In the genomic region with DNA sequence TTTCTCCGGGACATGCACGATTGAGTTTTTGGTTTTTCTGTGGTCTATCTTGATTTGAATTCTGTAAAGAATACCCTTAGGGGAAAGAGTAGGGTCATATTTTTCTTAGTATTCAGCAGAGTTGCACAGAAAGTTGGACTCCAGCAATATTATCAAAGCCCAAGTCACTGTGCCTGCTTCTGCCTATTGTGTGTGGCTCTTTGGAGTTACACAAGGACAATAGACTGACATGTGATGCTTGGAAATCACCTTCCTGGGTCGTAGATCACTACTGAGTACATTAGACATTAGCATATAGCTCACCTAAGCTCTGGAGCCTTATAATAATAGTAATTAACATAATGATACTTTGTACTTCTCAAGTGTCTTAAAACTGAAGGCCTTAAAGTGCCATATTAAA, we compare ENCODE assay signal across 18 cellular contexts.
DNase-seq lines count a peak whose midpoint lies in the region; ATAC-seq and TF ChIP-seq lines count a peak whose summit lies in the region.
"Had no signal": no experiment of that assay in that cellular context is flagged by ENCODE, and none has a peak within 500 bp of the region (broad histone marks: within the 10 kb centered on the region; RNA-seq: fewer than 3 reads in every experiment).

No MANE protein-coding gene starts in this region.

- H3K4me3 ChIP-seq in Karpas-422 (ENCODE audit: low read length) (no peak overlapping the region), colonic mucosa (no peak overlapping the region), prostate gland (no peak overlapping the region), upper lobe of right lung (no peak overlapping the region)
- H3K4me3 ChIP-seq in CD4-positive, alpha-beta memory T cell (ENCODE audit: low read length in 2 of 2) = no peak overlapping the region
- H3K4me3 ChIP-seq: BLaER1, GM23338 had no signal

- peaks cover 17% of the 10 kb centered on the region for H3K9me3 ChIP-seq in Karpas-422 (ENCODE audit: low read length)
- no peaks in the 10 kb centered on the region for H3K9me3 ChIP-seq in colonic mucosa
- H3K9me3 ChIP-seq in prostate gland = no peaks in the 10 kb centered on the region
- H3K9me3 ChIP-seq in CD4-positive, alpha-beta memory T cell (ENCODE audit: control insufficient read depth in 1 of 2, low read length in 2 of 2) = peaks cover 0 to 7% of the 10 kb centered on the region in 2 donors
- H3K9me3 ChIP-seq in upper lobe of right lung = no peaks in the 10 kb centered on the region

- peaks cover 0 to 23% (median 17%) of the 10 kb centered on the region in 8 donors for H3K9me3 Mint-ChIP-seq in CD4-positive, alpha-beta memory T cell
- H3K9me3 Mint-ChIP-seq in activated T-helper 1 cell treated with anti-CD3 and anti-CD28 coated beads, Interleukin-12 subunit alpha, Interleukin-12 subunit beta, Interleukin-2, Interleukin-4 antibody, amounts not matched to agents 30 ng/mL and 10 ng/mL and 1 ng/mL, durations not matched to agents 14 hours and 24 hours and 36 hours = peaks cover 23% of the 10 kb centered on the region

- H3K4me1 Mint-ChIP-seq in CD4-positive, alpha-beta memory T cell = no peaks in the 10 kb centered on the region
- H3K4me1 Mint-ChIP-seq in activated T-helper 1 cell treated with anti-CD3 and anti-CD28 coated beads, Interleukin-12 subunit alpha, Interleukin-12 subunit beta, Interleukin-2, Interleukin-4 antibody, amounts not matched to agents 30 ng/mL and 10 ng/mL and 1 ng/mL, durations not matched to agents 14 hours and 24 hours and 36 hours (ENCODE audit: low read depth) = no peaks in the 10 kb centered on the region
- H3K4me1 Mint-ChIP-seq: GM23338, IgD-negative memory B cell, T-cell had no signal

- no peak overlapping the region for H3K4me3 Mint-ChIP-seq in CD4-positive, alpha-beta memory T cell
- no peak overlapping the region for H3K4me3 Mint-ChIP-seq in activated T-helper 1 cell treated with anti-CD3 and anti-CD28 coated beads, Interleukin-12 subunit alpha, Interleukin-12 subunit beta, Interleukin-2, Interleukin-4 antibody, amounts not matched to agents 30 ng/mL and 10 ng/mL and 1 ng/mL, durations not matched to agents 14 hours and 24 hours and 36 hours
- H3K4me3 Mint-ChIP-seq: GM23338, IgD-negative memory B cell, T-cell had no signal

- DNase-seq in DMS53 (lab: John Stamatoyannopoulos, UW) (peak; percentile 8), DMS53 treated with DMSO at 0.1 percent for 48 hours (lab: John Stamatoyannopoulos, UW; ENCODE audit: unreplicated experiment) (no peak), Karpas-422 (no peak), colonic mucosa (no peak), prostate gland (ENCODE audit: low spot score) (no peak), upper lobe of right lung (no peak)
- no peak for DNase-seq in CD4-positive, alpha-beta memory T cell
- no peak for DNase-seq in activated T-helper 1 cell treated with anti-CD3 and anti-CD28 coated beads, Interleukin-12 subunit alpha, Interleukin-12 subunit beta, Interleukin-2, Interleukin-4 antibody, amounts not matched to agents 30 ng/mL and 10 ng/mL and 1 ng/mL, durations not matched to agents 14 hours and 24 hours and 36 hours (ENCODE audit: low spot score)
- DNase-seq: COR-L47, DMS79 treated with DMSO at 0.1 percent for 48 hours, NCI-H187 treated with DMSO at 0.1 percent for 48 hours, NCI-H524, PC-3, T-cell had no signal

- no peak for ATAC-seq in upper lobe of right lung
- ATAC-seq: GM23338, PC-3, T-cell had no signal

- no peaks in the 10 kb centered on the region for H3K79me2 ChIP-seq in Karpas-422 (ENCODE audit: low read length)

- POLR2A ChIA-PET in CD4-positive, alpha-beta memory T cell (lab: Charles Lee; ENCODE audit: partially characterized antibody) = no interaction called here

- no peak overlapping the region for H3K9ac ChIP-seq in Karpas-422 (ENCODE audit: low read length)
- no peak overlapping the region for H3K9ac ChIP-seq in colonic mucosa (ENCODE audit: low read depth in 2 of 2, low read length in 2 of 2)
- H3K9ac ChIP-seq: BLaER1 had no signal

- no peaks in the 10 kb centered on the region for H3K9me2 ChIP-seq in Karpas-422 (replicated peaks; ENCODE audit: insufficient read depth, low read length)

- H3K4me2 ChIP-seq in Karpas-422 (ENCODE audit: low read depth, low read length, poor library complexity, severe bottlenecking) = peak overlapping the region; percentile 9
- H3K4me2 ChIP-seq: BLaER1, GM23338 had no signal

- no peak overlapping the region for H3K27ac Mint-ChIP-seq in CD4-positive, alpha-beta memory T cell
- H3K27ac Mint-ChIP-seq in activated T-helper 1 cell treated with anti-CD3 and anti-CD28 coated beads, Interleukin-12 subunit alpha, Interleukin-12 subunit beta, Interleukin-2, Interleukin-4 antibody, amounts not matched to agents 30 ng/mL and 10 ng/mL and 1 ng/mL, durations not matched to agents 14 hours and 24 hours and 36 hours = no peak overlapping the region
- H3K27ac Mint-ChIP-seq: GM23338, T-cell had no signal

- H3K36me3 ChIP-seq in Karpas-422 (ENCODE audit: insufficient read depth, low read length) (no peaks in the 10 kb centered on the region), colonic mucosa (no peaks in the 10 kb centered on the region), prostate gland (no peaks in the 10 kb centered on the region), upper lobe of right lung (no peaks in the 10 kb centered on the region)
- H3K36me3 ChIP-seq in CD4-positive, alpha-beta memory T cell (ENCODE audit: insufficient read depth, low read length) = no peaks in the 10 kb centered on the region

- intact Hi-C loops in colonic mucosa (cut with DNase I) (loop anchor here (10.0 kb wide), 1 partner anchor 241 kb away; a partner anchor contains a TSS), prostate gland (cut with DNase I) (no loop called here), upper lobe of right lung (cut with DNase I) (no loop called here)
- intact Hi-C loops in CD4-positive, alpha-beta memory T cell (cut with micrococcal nuclease) = no loop called here
- intact Hi-C loops in activated T-helper 1 cell treated with anti-CD3 and anti-CD28 coated beads, Interleukin-12 subunit alpha, Interleukin-12 subunit beta, Interleukin-2, Interleukin-4 antibody, amounts not matched to agents 30 ng/mL and 10 ng/mL and 1 ng/mL, durations not matched to agents 14 hours and 24 hours and 36 hours (cut with micrococcal nuclease) = loop anchor here (10.0 kb wide), 2 partner anchors 241 to 301 kb away; a partner anchor contains a TSS

- no peak overlapping the region for H2AFZ ChIP-seq in Karpas-422 (ENCODE audit: low read length)
- H2AFZ ChIP-seq: GM23338 had no signal

- peaks cover 51 to 81% of the 10 kb centered on the region in 2 donors for H3K36me3 Mint-ChIP-seq in CD4-positive, alpha-beta memory T cell
- peaks cover 16% of the 10 kb centered on the region for H3K36me3 Mint-ChIP-seq in activated T-helper 1 cell treated with anti-CD3 and anti-CD28 coated beads, Interleukin-12 subunit alpha, Interleukin-12 subunit beta, Interleukin-2, Interleukin-4 antibody, amounts not matched to agents 30 ng/mL and 10 ng/mL and 1 ng/mL, durations not matched to agents 14 hours and 24 hours and 36 hours (ENCODE audit: low read depth)

- no peak for TF ChIP-seq CTCF in colonic mucosa (IDR thresholded peaks at IDR 0.05)
- no peak for TF ChIP-seq CTCF in prostate gland (IDR thresholded peaks at IDR 0.05)
- no peak for TF ChIP-seq CTCF in upper lobe of right lung (IDR thresholded peaks at IDR 0.05)

- no peak for TF ChIP-seq POLR2A in prostate gland (IDR thresholded peaks at IDR 0.05)

- H3K27me3 Mint-ChIP-seq in CD4-positive, alpha-beta memory T cell = no peaks in the 10 kb centered on the region
- no peaks in the 10 kb centered on the region for H3K27me3 Mint-ChIP-seq in activated T-helper 1 cell treated with anti-CD3 and anti-CD28 coated beads, Interleukin-12 subunit alpha, Interleukin-12 subunit beta, Interleukin-2, Interleukin-4 antibody, amounts not matched to agents 30 ng/mL and 10 ng/mL and 1 ng/mL, durations not matched to agents 14 hours and 24 hours and 36 hours (ENCODE audit: insufficient read depth)
- H3K27me3 Mint-ChIP-seq: IgD-negative memory B cell, T-cell had no signal

- H3K27me3 ChIP-seq in Karpas-422 (ENCODE audit: low read length) (no peaks in the 10 kb centered on the region), colonic mucosa (no peaks in the 10 kb centered on the region), prostate gland (replicated peaks; ENCODE audit: insufficient read depth) (no peaks in the 10 kb centered on the region), upper lobe of right lung (no peaks in the 10 kb centered on the region)
- no peaks in the 10 kb centered on the region for H3K27me3 ChIP-seq in CD4-positive, alpha-beta memory T cell (ENCODE audit: insufficient read depth, low read length)
- H3K27me3 ChIP-seq: BLaER1 had no signal

- CTCF ChIA-PET in CD4-positive, alpha-beta memory T cell (lab: Charles Lee; ENCODE audit: partially characterized antibody) = interaction anchor here (0.6 kb wide), 1 partner anchor 20 kb away, joined by 3 read pairs; no protein-coding TSS in a partner anchor

- H3K27ac ChIP-seq in Karpas-422 (ENCODE audit: low read length) (no peak overlapping the region), colonic mucosa (peak overlapping the region; percentile 7), prostate gland (peak overlapping the region; percentile 5 to 16), upper lobe of right lung (no peak overlapping the region)
- no peak overlapping the region for H3K27ac ChIP-seq in CD4-positive, alpha-beta memory T cell (ENCODE audit: low read depth, low read length)
- H3K27ac ChIP-seq: 22Rv1, BLaER1 had no signal

- H3K4me1 ChIP-seq in Karpas-422 (ENCODE audit: low read length) (peaks cover 27% of the 10 kb centered on the region), colonic mucosa (no peaks in the 10 kb centered on the region), prostate gland (replicated peaks) (peaks cover 6% of the 10 kb centered on the region), upper lobe of right lung (no peaks in the 10 kb centered on the region)
- no peaks in the 10 kb centered on the region for H3K4me1 ChIP-seq in CD4-positive, alpha-beta memory T cell (ENCODE audit: insufficient read depth, low read length)
- H3K4me1 ChIP-seq: BLaER1 had no signal

- 77% methylated on average over 3 of the region's 3 CpGs for WGBS in prostate gland

- H4K20me1 ChIP-seq in Karpas-422 (ENCODE audit: insufficient read depth, low read depth, low read length) = no peaks in the 10 kb centered on the region
- H4K20me1 ChIP-seq: BLaER1 had no signal

Comparison
In these comparisons a context has a peak if more than half of its experiments do, and no peak if none do; other contexts are left out.
1. H3K27ac ChIP-seq: peak in colonic mucosa (single experiment) and prostate gland (2 of 2); none in Karpas-422 (single experiment), CD4-positive, alpha-beta memory T cell (single experiment) and upper lobe of right lung (single experiment).
2. intact Hi-C loops: an anchor here in colonic mucosa (10.0 kb wide) and activated T-helper 1 cell treated with anti-CD3 and anti-CD28 coated beads, Interleukin-12 subunit alpha, Interleukin-12 subunit beta, Interleukin-2, Interleukin-4 antibody, amounts not matched to agents 30 ng/mL and 10 ng/mL and 1 ng/mL, durations not matched to agents 14 hours and 24 hours and 36 hours (10.0 kb wide); none called in prostate gland, CD4-positive, alpha-beta memory T cell and upper lobe of right lung.